In genomic region chr10:77041636-77042258, GRCh38 we compare ENCODE assay signal across 8 cellular contexts.
A peak's percentile ranks its signal among the peaks of the same experiment; 100 is the strongest.
DNase-seq lines count a peak whose midpoint lies in the region; ATAC-seq and TF ChIP-seq lines count a peak whose summit lies in the region.
"Had no signal": no experiment of that assay in that cellular context is flagged by ENCODE, and none has a peak within 500 bp of the region (broad histone marks: within the 10 kb centered on the region; RNA-seq: fewer than 3 reads in every experiment).

No MANE protein-coding gene starts in this region.

- no peaks in the 10 kb centered on the region for H3K9me3 Mint-ChIP-seq in CD4-positive, alpha-beta T cell
- H3K9me3 Mint-ChIP-seq in T-helper 2 cell treated with Interferon-gamma antibody and Interleukin-4, amounts not matched to agents 5 μg/mL and 100 μg/mL, for 36 hours = no peaks in the 10 kb centered on the region

- H3K27me3 Mint-ChIP-seq in CD4-positive, alpha-beta T cell = no peaks in the 10 kb centered on the region
- peaks cover 10% of the 10 kb centered on the region for H3K27me3 Mint-ChIP-seq in T-helper 2 cell treated with Interferon-gamma antibody and Interleukin-4, amounts not matched to agents 5 μg/mL and 100 μg/mL, for 36 hours (ENCODE audit: low read depth)

- POLR2A ChIA-PET in CD4-positive, alpha-beta T cell (lab: Charles Lee) = interaction anchor here (1.5 kb wide), 1 partner anchor 23 kb away, joined by 3 read pairs; no protein-coding TSS in a partner anchor

- H3K4me1 Mint-ChIP-seq in CD4-positive, alpha-beta T cell (ENCODE audit: low read depth) = peaks cover 25% of the 10 kb centered on the region
- peaks cover 5% of the 10 kb centered on the region for H3K4me1 Mint-ChIP-seq in T-helper 2 cell treated with Interferon-gamma antibody and Interleukin-4, amounts not matched to agents 5 μg/mL and 100 μg/mL, for 36 hours (ENCODE audit: low read depth)

- no peak for TF ChIP-seq EP300 in transverse colon (IDR thresholded peaks at IDR 0.05; ENCODE audit: low read depth)

- in situ Hi-C loops in transverse colon (cut with MboI; ENCODE audit: low pct_ligation_motif_present in 1 of 4, low pct_unique_long_range_greater_than_20kb in 1 of 4, low sequenced_read_pairs in 3 of 4) = no loop called here

- no peaks in the 10 kb centered on the region for H3K9me3 ChIP-seq in CD4-positive, alpha-beta T cell (ENCODE audit: control insufficient read depth, low read length)
- no peaks in the 10 kb centered on the region for H3K9me3 ChIP-seq in transverse colon

- H3K27ac ChIP-seq in CD4-positive, alpha-beta T cell (ENCODE audit: low read depth, low read length) = no peak overlapping the region
- no peak overlapping the region for H3K27ac ChIP-seq in transverse colon

- H3K36me3 ChIP-seq in transverse colon = no peaks in the 10 kb centered on the region

- H3K4me3 ChIP-seq in Jurkat, Clone E6-1 (ENCODE audit: low read length) = peak overlapping the region; percentile 23
- H3K4me3 ChIP-seq in transverse colon = no peak overlapping the region

- ATAC-seq in CD4-positive, alpha-beta T cell (ENCODE audit: poor library complexity) = peak; percentile 70
- no peak for ATAC-seq in HG03045 (IDR thresholded peaks at IDR 0.05; ENCODE audit: unreplicated experiment)

- no peak for TF ChIP-seq CTCF in CD4-positive, alpha-beta T cell (IDR thresholded peaks at IDR 0.05)
- TF ChIP-seq CTCF in transverse colon (IDR thresholded peaks at IDR 0.05) = no peak

- DNase-seq in CD4-positive, alpha-beta T cell = peak in 4 of 10 experiments; percentile 1 to 40 (median 13)
- DNase-seq in Jurkat, Clone E6-1 (ENCODE audit: low read depth, low spot score) = peak; percentile 90
- no peak for DNase-seq in T-helper 2 cell treated with Interferon-gamma antibody and Interleukin-4, amounts not matched to agents 5 μg/mL and 100 μg/mL, for 36 hours (ENCODE audit: low spot score)
- DNase-seq in iris pigment epithelial cell (ENCODE audit: low read depth) (peak; percentile 3), transverse colon (no peak)
- DNase-seq in stimulated activated CD4-positive, alpha-beta T cell treated with anti-CD3 and anti-CD28 coated beads, Interleukin-2, amount 100 ng/mL, for 24 hours = no peak
- DNase-seq: NCI-H2029 had no signal

- no peak overlapping the region for H3K4me3 Mint-ChIP-seq in CD4-positive, alpha-beta T cell
- H3K4me3 Mint-ChIP-seq in T-helper 2 cell treated with Interferon-gamma antibody and Interleukin-4, amounts not matched to agents 5 μg/mL and 100 μg/mL, for 36 hours = peak overlapping the region; percentile 52

- TF ChIP-seq POLR2A in transverse colon (IDR thresholded peaks at IDR 0.05) = no peak

- H3K27me3 ChIP-seq in CD4-positive, alpha-beta T cell (ENCODE audit: control insufficient read depth, insufficient read depth, low read length) = no peaks in the 10 kb centered on the region
- H3K27me3 ChIP-seq in transverse colon = no peaks in the 10 kb centered on the region

- H3K36me3 Mint-ChIP-seq in CD4-positive, alpha-beta T cell (ENCODE audit: low read depth) = no peaks in the 10 kb centered on the region
- no peaks in the 10 kb centered on the region for H3K36me3 Mint-ChIP-seq in T-helper 2 cell treated with Interferon-gamma antibody and Interleukin-4, amounts not matched to agents 5 μg/mL and 100 μg/mL, for 36 hours (ENCODE audit: low read depth)

- no peaks in the 10 kb centered on the region for H3K4me1 ChIP-seq in transverse colon

- CTCF ChIA-PET in CD4-positive, alpha-beta T cell (lab: Charles Lee) = no interaction called here

- peak overlapping the region; percentile 80 for H3K27ac Mint-ChIP-seq in CD4-positive, alpha-beta T cell
- H3K27ac Mint-ChIP-seq in T-helper 2 cell treated with Interferon-gamma antibody and Interleukin-4, amounts not matched to agents 5 μg/mL and 100 μg/mL, for 36 hours = peak overlapping the region; percentile 35

- WGBS in transverse colon (ENCODE audit: low coverage in 1 of 2), 2 donors = 52% methylated on average over 4 of the region's 4 CpGs; no CpG with 5 or more reads in 1 of the 2 donors

- intact Hi-C loops in CD4-positive, alpha-beta T cell (cut with DNase I, micrococcal nuclease) = no loop called here
- intact Hi-C loops in transverse colon (cut with DNase I; ENCODE audit: low total_unique reads) = no loop called here

Comparison
In these comparisons a context has a peak if more than half of its experiments do, and no peak if none do; other contexts are left out.
1. DNase-seq: peak in Jurkat, Clone E6-1 (single experiment) and iris pigment epithelial cell (single experiment); none in T-helper 2 cell treated with Interferon-gamma antibody and Interleukin-4, amounts not matched to agents 5 μg/mL and 100 μg/mL, for 36 hours (single experiment), transverse colon (single experiment) and stimulated activated CD4-positive, alpha-beta T cell treated with anti-CD3 and anti-CD28 coated beads, Interleukin-2, amount 100 ng/mL, for 24 hours (0 of 2).